ENCODE assay signal across 9 cellular contexts in the genomic region with DNA sequence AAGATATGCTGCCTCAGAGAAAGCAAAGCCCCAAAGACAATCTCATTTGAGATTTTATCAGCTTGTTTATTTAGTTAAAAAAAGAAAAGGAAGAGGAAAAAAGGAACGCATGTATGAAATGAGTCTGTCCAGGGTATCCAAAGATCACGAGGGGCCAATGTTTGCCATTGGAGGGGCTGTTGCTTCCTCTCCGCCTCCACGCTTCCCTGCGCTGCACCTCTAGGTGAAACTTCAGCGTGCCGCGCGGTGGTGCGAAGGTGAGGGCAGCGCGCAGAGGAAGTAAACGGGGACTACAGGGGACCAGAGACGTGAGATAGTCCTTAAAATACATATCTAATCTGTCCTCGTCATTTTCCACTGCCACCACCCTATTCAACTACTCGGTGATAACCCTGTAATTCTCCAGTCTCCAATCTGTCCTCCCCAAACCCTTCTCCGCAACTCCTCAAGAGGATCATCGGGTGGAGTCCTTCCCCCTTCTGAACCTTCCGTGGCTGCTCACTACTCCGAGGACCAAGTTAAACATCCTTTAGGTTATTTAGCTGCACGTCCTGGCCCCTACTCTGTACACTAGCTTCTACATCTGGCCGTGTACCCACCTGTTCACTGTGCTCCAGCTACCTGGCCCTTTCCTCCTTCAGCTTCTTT. TPM values are rescaled to one million over a fixed set of nuclear protein-coding genes. Genes with fewer than 3 reads are reported as not detected.
DNase-seq lines count a peak whose midpoint lies in the region; ATAC-seq and TF ChIP-seq lines count a peak whose summit lies in the region.
"Had no signal": no experiment of that assay in that cellular context is flagged by ENCODE, and none has a peak within 500 bp of the region (broad histone marks: within the 10 kb centered on the region; RNA-seq: fewer than 3 reads in every experiment).

No MANE protein-coding gene starts in this region.

- H3K4me3 Mint-ChIP-seq in activated T-helper 1 cell treated with anti-CD3 and anti-CD28 coated beads, Interleukin-12 subunit alpha, Interleukin-12 subunit beta, Interleukin-2, Interleukin-4 antibody, amounts not matched to agents 30 ng/mL and 10 ng/mL and 1 ng/mL, durations not matched to agents 14 hours and 24 hours and 36 hours = peak overlapping the region; percentile 79

- no peak for TF ChIP-seq POLR2A in right lobe of liver (IDR thresholded peaks at IDR 0.05)

- peaks cover 49% of the 10 kb centered on the region for H3K27me3 Mint-ChIP-seq in activated T-helper 1 cell treated with anti-CD3 and anti-CD28 coated beads, Interleukin-12 subunit alpha, Interleukin-12 subunit beta, Interleukin-2, Interleukin-4 antibody, amounts not matched to agents 30 ng/mL and 10 ng/mL and 1 ng/mL, durations not matched to agents 14 hours and 24 hours and 36 hours (ENCODE audit: insufficient read depth)

- TF ChIP-seq CTCF in right lobe of liver (IDR thresholded peaks at IDR 0.05) = no peak

- ATAC-seq in right lobe of liver (no peak), HG02678 (IDR thresholded peaks at IDR 0.05; ENCODE audit: unreplicated experiment) (no peak), HG03196 (IDR thresholded peaks at IDR 0.05; ENCODE audit: unreplicated experiment) (no peak)

- H3K36me3 ChIP-seq in right lobe of liver (no peaks in the 10 kb centered on the region), stomach smooth muscle (ENCODE audit: control insufficient read depth in 2 of 2, insufficient read depth in 2 of 2, low read length in 2 of 2) (no peaks in the 10 kb centered on the region)

- no peaks in the 10 kb centered on the region for H3K36me3 Mint-ChIP-seq in activated T-helper 1 cell treated with anti-CD3 and anti-CD28 coated beads, Interleukin-12 subunit alpha, Interleukin-12 subunit beta, Interleukin-2, Interleukin-4 antibody, amounts not matched to agents 30 ng/mL and 10 ng/mL and 1 ng/mL, durations not matched to agents 14 hours and 24 hours and 36 hours (ENCODE audit: low read depth)

- H3K27me3 ChIP-seq in right lobe of liver (no peaks in the 10 kb centered on the region), stomach smooth muscle (ENCODE audit: control insufficient read depth in 1 of 2, insufficient read depth in 2 of 2, low read length in 2 of 2) (no peaks in the 10 kb centered on the region)

- no peak overlapping the region for H3K27ac Mint-ChIP-seq in activated T-helper 1 cell treated with anti-CD3 and anti-CD28 coated beads, Interleukin-12 subunit alpha, Interleukin-12 subunit beta, Interleukin-2, Interleukin-4 antibody, amounts not matched to agents 30 ng/mL and 10 ng/mL and 1 ng/mL, durations not matched to agents 14 hours and 24 hours and 36 hours

- intact Hi-C loops in activated T-helper 1 cell treated with anti-CD3 and anti-CD28 coated beads, Interleukin-12 subunit alpha, Interleukin-12 subunit beta, Interleukin-2, Interleukin-4 antibody, amounts not matched to agents 30 ng/mL and 10 ng/mL and 1 ng/mL, durations not matched to agents 14 hours and 24 hours and 36 hours (cut with micrococcal nuclease) = loop anchor here (5.0 kb wide), 2 partner anchors 196 to 1171 kb away; partner anchors contain the start of genes CEP85L and NUS1
- intact Hi-C loops in right lobe of liver (cut with DNase I) = loop anchor here in 1 of 2 donors (5.0 kb wide), 1 partner anchor 71 kb away; no protein-coding TSS in a partner anchor

- H3K9me3 ChIP-seq in right lobe of liver = no peaks in the 10 kb centered on the region
- H3K9me3 ChIP-seq in stomach smooth muscle (ENCODE audit: control insufficient read depth in 2 of 2, low read length in 2 of 2) = no peaks in the 10 kb centered on the region

- peaks cover 0 to 25% (median 12%) of the 10 kb centered on the region in 4 donors for H3K4me1 ChIP-seq in right lobe of liver
- peaks cover 15% of the 10 kb centered on the region for H3K4me1 ChIP-seq in stomach smooth muscle (ENCODE audit: control insufficient read depth, insufficient read depth, low read length)

- no peak overlapping the region for H3K9ac ChIP-seq in stomach smooth muscle (ENCODE audit: low read length in 2 of 2)

- 62% methylated on average over 15 of the region's 22 CpGs for WGBS in right lobe of liver (ENCODE audit: insufficient coverage, low coverage, low lambda C conversion rate, missing lambda C conversion rate)

- DNase-seq in NCI-H2029 treated with DMSO at 0.1 percent for 48 hours (lab: John Stamatoyannopoulos, UW) (peak; percentile 36), NCI-H2029 (lab: John Stamatoyannopoulos, UW) (no peak), right lobe of liver (no peak), anterior cingulate cortex (lab: John Stamatoyannopoulos, UW) (no peak)
- no peak for DNase-seq in activated T-helper 1 cell treated with anti-CD3 and anti-CD28 coated beads, Interleukin-12 subunit alpha, Interleukin-12 subunit beta, Interleukin-2, Interleukin-4 antibody, amounts not matched to agents 30 ng/mL and 10 ng/mL and 1 ng/mL, durations not matched to agents 14 hours and 24 hours and 36 hours (ENCODE audit: low spot score)
- DNase-seq: ACHN had no signal

- H3K4me3 ChIP-seq in right lobe of liver (no peak overlapping the region), stomach smooth muscle (ENCODE audit: low read length in 2 of 2) (peak overlapping the region in 1 of 2 donors; percentile 90)

- H3K4me1 Mint-ChIP-seq in activated T-helper 1 cell treated with anti-CD3 and anti-CD28 coated beads, Interleukin-12 subunit alpha, Interleukin-12 subunit beta, Interleukin-2, Interleukin-4 antibody, amounts not matched to agents 30 ng/mL and 10 ng/mL and 1 ng/mL, durations not matched to agents 14 hours and 24 hours and 36 hours (ENCODE audit: low read depth) = peaks cover 25% of the 10 kb centered on the region

- H3K9me3 Mint-ChIP-seq in activated T-helper 1 cell treated with anti-CD3 and anti-CD28 coated beads, Interleukin-12 subunit alpha, Interleukin-12 subunit beta, Interleukin-2, Interleukin-4 antibody, amounts not matched to agents 30 ng/mL and 10 ng/mL and 1 ng/mL, durations not matched to agents 14 hours and 24 hours and 36 hours = no peaks in the 10 kb centered on the region

- H3K27ac ChIP-seq in right lobe of liver (peak overlapping the region in 2 of 3 donors; percentile 80 to 82), stomach smooth muscle (ENCODE audit: low read length) (peak overlapping the region; percentile 41)

RNA-seq across cellular contexts. Expression of gene DCBLD1, which starts 1.1 kb away (rescaled TPM):
- total RNA-seq in activated T-helper 1 cell treated with anti-CD3 and anti-CD28 coated beads, Interleukin-12 subunit alpha, Interleukin-12 subunit beta, Interleukin-2, Interleukin-4 antibody, amounts not matched to agents 30 ng/mL and 10 ng/mL and 1 ng/mL, durations not matched to agents 14 hours and 24 hours and 36 hours = 3.9 and 4.5 TPM in 2 replicates
- 10 to 100 TPM in 4 of 6 experiments, 1 to 10 TPM in 2; 7.6 to 22.8 (median 10.8) TPM for total RNA-seq in right lobe of liver

RNA-seq across cellular contexts. Expression of gene ROS1, which starts 55.7 kb away (rescaled TPM):
- not detected in 2 replicates for total RNA-seq in activated T-helper 1 cell treated with anti-CD3 and anti-CD28 coated beads, Interleukin-12 subunit alpha, Interleukin-12 subunit beta, Interleukin-2, Interleukin-4 antibody, amounts not matched to agents 30 ng/mL and 10 ng/mL and 1 ng/mL, durations not matched to agents 14 hours and 24 hours and 36 hours
- total RNA-seq in right lobe of liver = under 1 TPM in 3 of 6 experiments, not detected in 3; 0.07 to 0.12 (median 0.07) TPM
